ENCODE assay signal across 16 cellular contexts in genomic region chr12:10171954-10172353, GRCh38. TPM values are rescaled to one million over a fixed set of nuclear protein-coding genes. Genes with fewer than 3 reads are reported as not detected.
DNase-seq lines count a peak whose midpoint lies in the region; ATAC-seq, FAIRE-seq and TF ChIP-seq lines count a peak whose summit lies in the region.
"Had no signal": no experiment of that assay in that cellular context is flagged by ENCODE, and none has a peak within 500 bp of the region (broad histone marks: within the 10 kb centered on the region; RNA-seq: fewer than 3 reads in every experiment).

TSS of gene OLR1 (minus strand) at chr12:10172132. CDS start at chr12:10172077, 55 bp downstream.

- no peak for TF ChIP-seq EP300 in A549 (IDR thresholded peaks at IDR 0.05)

- H3K9ac ChIP-seq in mesendoderm (ENCODE audit: low read length): no peak within 1 kb of the TSS

- H3K4me2 ChIP-seq in A549 (peak within 1 kb of the TSS; percentile 8; the same call in 1 of the 3 replicates), mesendoderm (ENCODE audit: low read length) (no peak within 1 kb of the TSS)

- H2BK5ac ChIP-seq in mesendoderm (ENCODE audit: low read length): no peak within 1 kb of the TSS

- WGBS in A549 (ENCODE audit: missing lambda C conversion rate): 27% methylated on average over 4 of the region's 4 CpGs
- WGBS in mesendoderm (ENCODE audit: extremely low coverage, insufficient coverage, low lambda C conversion rate): no CpG with 5 or more reads among the region's 4 CpGs

- H3K36me3 ChIP-seq in bronchial epithelial cell (ENCODE audit: control insufficient read depth, insufficient read depth, low read length) (no peaks in the 10 kb centered on the region), mesendoderm (ENCODE audit: control insufficient read depth, insufficient read depth, low read length) (no peaks in the 10 kb centered on the region)
- H3K36me3 ChIP-seq: Peyer's patch had no signal

- no peaks in the 10 kb centered on the region for H3K27me3 ChIP-seq in bronchial epithelial cell (ENCODE audit: control insufficient read depth, insufficient read depth, low read length)
- no peaks in the 10 kb centered on the region for H3K27me3 ChIP-seq in mesendoderm (ENCODE audit: insufficient read depth, low read length, poor library complexity)
- H3K27me3 ChIP-seq: Peyer's patch had no signal

- CTCF ChIA-PET in A549 (lab: Yijun Ruan, JAX): interaction anchor here (0.6 to 2.1 kb wide), 4 partner anchors 10 to 484 kb away, joined by 3 to 10 read pairs (median 4); no protein-coding TSS in a partner anchor

- H2AK5ac ChIP-seq in mesendoderm (ENCODE audit: low read length): no peak within 1 kb of the TSS

- TF ChIP-seq POLR2A in A549 (IDR thresholded peaks at IDR 0.05; ENCODE audit: low read length): no peak

- no peak within 1 kb of the TSS for H3K56ac ChIP-seq in mesendoderm (ENCODE audit: low read length)

- no peaks in the 10 kb centered on the region for H3K79me2 ChIP-seq in mesendoderm (ENCODE audit: control insufficient read depth, insufficient read depth, low read length)

- H3K18ac ChIP-seq in mesendoderm (ENCODE audit: low read length): no peak within 1 kb of the TSS

- H2BK15ac ChIP-seq in mesendoderm (replicated peaks; ENCODE audit: low read depth): peak within 1 kb of the TSS; percentile 74

- FAIRE-seq in A549 (lab: Jason Lieb, UNC) (peak; percentile 28), HTR-8/SVneo (lab: Jason Lieb, UNC) (peak; percentile 48), bronchial epithelial cell (lab: Jason Lieb, UNC) (no peak)

- H3K79me1 ChIP-seq in mesendoderm (ENCODE audit: low read length): no peaks in the 10 kb centered on the region

- POLR2A ChIA-PET in A549 (lab: Yijun Ruan, JAX): interaction anchor here (1.5 kb wide), 1 partner anchor 19 kb away, joined by 5 read pairs; no protein-coding TSS in a partner anchor

- TF ChIP-seq RAD21 in A549 (conservative IDR thresholded peaks at IDR 0.05 in 1 of 2, IDR thresholded peaks at IDR 0.05 in 1 of 2): no peak

- H3K4ac ChIP-seq in mesendoderm (ENCODE audit: low read depth, low read length): no peak within 1 kb of the TSS

- H3K23ac ChIP-seq in mesendoderm (ENCODE audit: low read length): no peak within 1 kb of the TSS

- no peak within 1 kb of the TSS for H4K5ac ChIP-seq in mesendoderm (ENCODE audit: low read length)

- H3K4me1 ChIP-seq in A549: peaks cover 27% of the 10 kb centered on the region; the same call in 2 of the 3 replicates
- peaks cover 7% of the 10 kb centered on the region for H3K4me1 ChIP-seq in mesendoderm (ENCODE audit: control insufficient read depth, low read depth, low read length)
- H3K4me1 ChIP-seq: Peyer's patch had no signal

- H3K27ac ChIP-seq in A549: no peak within 1 kb of the TSS
- no peak within 1 kb of the TSS for H3K27ac ChIP-seq in mesendoderm (ENCODE audit: low read depth, low read length)
- H3K27ac ChIP-seq: Peyer's patch had no signal

- H4K8ac ChIP-seq in mesendoderm (ENCODE audit: low read depth, low read length): no peak within 1 kb of the TSS

- H2BK120ac ChIP-seq in mesendoderm (ENCODE audit: low read depth, low read length): no peak within 1 kb of the TSS

- TF ChIP-seq CTCF in A549 (IDR thresholded peaks at IDR 0.05): no peak
- no peak for TF ChIP-seq CTCF in bronchial epithelial cell (IDR thresholded peaks at IDR 0.05; ENCODE audit: insufficient read depth, low read length, severe bottlenecking)

- no peak for DNase-seq in A549 (ENCODE audit: low read depth in 1 of 2, low spot score in 1 of 2)
- no peak for DNase-seq in HTR-8/SVneo (ENCODE audit: insufficient read length, low spot score)
- peak; percentile 62 for DNase-seq in bronchial epithelial cell (ENCODE audit: low read depth)
- no peak for DNase-seq in mesendoderm
- no peak for DNase-seq in NCI-H82 (lab: John Stamatoyannopoulos, UW)
- DNase-seq in NCI-H1048 (lab: John Stamatoyannopoulos, UW): no peak
- DNase-seq in Ammon's horn (ENCODE audit: low spot score): no peak
- DNase-seq: activated CD4-positive, alpha-beta T cell treated with anti-CD3 and anti-CD28 coated beads, Interleukin-2, amount 50 U/mL, for 48 hours; activated T-cell treated with anti-CD3 and anti-CD28 coated beads, Interleukin-2, amount 50 U/mL, for 24 hours; dermis blood vessel endothelial cell; erythroblast; GOT3; NCI-H2029 treated with DMSO at 0.1 percent for 48 hours; NCI-H524; Peyer's patch had no signal

- H3K4me3 ChIP-seq in A549 (no peak within 1 kb of the TSS), bronchial epithelial cell (ENCODE audit: low read depth, low read length) (no peak within 1 kb of the TSS), mesendoderm (ENCODE audit: low read length) (no peak within 1 kb of the TSS)
- H3K4me3 ChIP-seq: Peyer's patch had no signal

- no peaks in the 10 kb centered on the region for H3K9me3 ChIP-seq in A549
- H3K9me3 ChIP-seq: Peyer's patch had no signal

- ATAC-seq in A549: no peak
- ATAC-seq in HG02623 (IDR thresholded peaks at IDR 0.05; ENCODE audit: unreplicated experiment): no peak

TF ChIP-seq in A549, 52 proteins besides CTCF, POLR2A, EP300 and RAD21:
- TF ChIP-seq JUN (IDR thresholded peaks at IDR 0.05) (no peak), HOXB13 (CRISPR knock-in tag; IDR thresholded peaks at IDR 0.05; ENCODE audit: low read depth) (no peak), HOXB5 (CRISPR knock-in tag; IDR thresholded peaks at IDR 0.05) (no peak), FOXS1 (CRISPR knock-in tag; IDR thresholded peaks at IDR 0.05) (no peak), JUNB (IDR thresholded peaks at IDR 0.05) (no peak), HEYL (CRISPR knock-in tag; IDR thresholded peaks at IDR 0.05) (no peak), HOXA7 (CRISPR knock-in tag; IDR thresholded peaks at IDR 0.05) (no peak), CHD2 (IDR thresholded peaks at IDR 0.05; ENCODE audit: low read length, partially characterized antibody) (no peak), PBX3 (IDR thresholded peaks at IDR 0.05) (no peak), FOSL2 (IDR thresholded peaks at IDR 0.05) (no peak), FOSL2 (CRISPR knock-in tag; IDR thresholded peaks at IDR 0.05) (no peak), ZNF302 (CRISPR knock-in tag; IDR thresholded peaks at IDR 0.05) (no peak), MAX (IDR thresholded peaks at IDR 0.05) (no peak), TP53 (CRISPR knock-in tag; IDR thresholded peaks at IDR 0.05) (no peak), NFE2L2 (conservative IDR thresholded peaks at IDR 0.05; ENCODE audit: low read length) (no peak), BCL3 (IDR thresholded peaks at IDR 0.05) (no peak), CHD4 (IDR thresholded peaks at IDR 0.05; ENCODE audit: borderline replicate concordance) (no peak), RCOR1 (IDR thresholded peaks at IDR 0.05; ENCODE audit: low read depth, low read length) (no peak)
- TF ChIP-seq, protein P1, sequence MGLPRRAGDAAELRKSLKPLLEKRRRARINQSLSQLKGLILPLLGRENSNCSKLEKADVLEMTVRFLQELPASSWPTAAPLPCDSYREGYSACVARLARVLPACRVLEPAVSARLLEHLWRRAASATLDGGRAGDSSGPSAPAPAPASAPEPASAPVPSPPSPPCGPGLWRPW (IDR thresholded peaks at IDR 0.05): no peak

RNA-seq across cellular contexts. Expression of gene OLR1, which starts in this region (rescaled TPM):
- polyA plus RNA-seq in A549 (2011; rRNA removed) (0.59 and 0.95 TPM in 2 replicates), A549 (2017; fragmentation: RNase III; extraction: RNeasy Plus Mini Kit Qiagen cat#74134 plus additional on column Dnase treatment) (0.44 to 0.92 TPM (median 0.81 TPM) in 3 replicates)
- 0.16 and 0.21 TPM in 2 replicates for polyA plus RNA-seq in A549 (2012; cell fraction: cytosol; rRNA removed)
- 0.09 and 0.10 TPM in 2 replicates for polyA plus RNA-seq in A549 (2012; cell fraction: nucleus; rRNA removed)
- 0.29 TPM in 1 of 2 replicates, not detected in the other for polyA minus RNA-seq in A549 (2011; rRNA and poly(A)+ RNA removed)
- 0.38 TPM in 1 of 2 replicates, not detected in the other for total RNA-seq in bronchial epithelial cell
- polyA plus RNA-seq in mesendoderm (2013, experiment 1 of 2): 0.90 TPM
- 0.87 TPM for polyA plus RNA-seq in mesendoderm (2013, experiment 2 of 2)
- total RNA-seq: dermis blood vessel endothelial cell, Peyer's patch had no signal

Comparison
In these comparisons a context has a peak if more than half of its experiments do, and no peak if none do; other contexts are left out.
1. Peak in DNase-seq in bronchial epithelial cell; RNA of the gene not detected or under 1 TPM.